Comparison of ENCODE assay signal across 3 cellular contexts in the genomic region with DNA sequence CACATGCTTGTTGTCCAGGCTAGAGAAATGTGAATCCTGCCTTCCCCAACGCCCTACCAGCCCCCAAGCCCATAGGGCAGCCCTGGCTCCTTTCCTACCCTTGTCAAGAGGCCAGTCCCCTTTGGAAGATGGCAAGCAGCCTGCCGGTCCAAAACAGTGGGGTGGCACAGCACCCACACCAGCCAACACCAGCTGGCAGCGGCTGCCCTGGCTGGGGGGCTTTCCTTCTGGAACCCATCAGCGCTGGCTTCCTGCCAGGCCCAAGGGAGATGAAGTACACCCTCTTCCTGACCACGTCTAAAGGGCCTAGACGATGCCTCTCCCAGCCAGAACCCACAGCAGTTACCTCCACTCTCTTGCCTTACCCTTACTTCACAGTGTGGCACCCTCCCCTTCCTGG.
TF ChIP-seq lines count a peak whose summit lies in the region.

No MANE protein-coding gene starts in this region.

TF ChIP-seq in SK-N-SH, 30 proteins besides CTCF, POLR2A, EP300 and RAD21:
- TF ChIP-seq, protein P1, sequence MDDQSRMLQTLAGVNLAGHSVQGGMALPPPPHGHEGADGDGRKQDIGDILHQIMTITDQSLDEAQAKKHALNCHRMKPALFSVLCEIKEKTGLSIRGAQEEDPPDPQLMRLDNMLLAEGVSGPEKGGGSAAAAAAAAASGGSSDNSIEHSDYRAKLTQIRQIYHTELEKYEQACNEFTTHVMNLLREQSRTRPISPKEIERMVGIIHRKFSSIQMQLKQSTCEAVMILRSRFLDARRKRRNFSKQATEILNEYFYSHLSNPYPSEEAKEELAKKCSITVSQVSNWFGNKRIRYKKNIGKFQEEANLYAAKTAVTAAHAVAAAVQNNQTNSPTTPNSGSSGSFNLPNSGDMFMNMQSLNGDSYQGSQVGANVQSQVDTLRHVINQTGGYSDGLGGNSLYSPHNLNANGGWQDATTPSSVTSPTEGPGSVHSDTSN (IDR thresholded peaks at IDR 0.05), result no peak
- TF ChIP-seq FOXJ3 (CRISPR knock-in tag; IDR thresholded peaks at IDR 0.05) (no peak), TAF1 (IDR thresholded peaks at IDR 0.05; ENCODE audit: borderline replicate concordance, low read depth, low read length) (no peak), GATA2 (CRISPR knock-in tag; IDR thresholded peaks at IDR 0.05) (no peak), FOSL2 (IDR thresholded peaks at IDR 0.05; ENCODE audit: borderline replicate concordance, low read depth) (no peak), FOXM1 (IDR thresholded peaks at IDR 0.05; ENCODE audit: low read depth) (no peak), CHD2 (IDR thresholded peaks at IDR 0.05; ENCODE audit: low read length, partially characterized antibody) (no peak)
- TF ChIP-seq, protein P2, sequence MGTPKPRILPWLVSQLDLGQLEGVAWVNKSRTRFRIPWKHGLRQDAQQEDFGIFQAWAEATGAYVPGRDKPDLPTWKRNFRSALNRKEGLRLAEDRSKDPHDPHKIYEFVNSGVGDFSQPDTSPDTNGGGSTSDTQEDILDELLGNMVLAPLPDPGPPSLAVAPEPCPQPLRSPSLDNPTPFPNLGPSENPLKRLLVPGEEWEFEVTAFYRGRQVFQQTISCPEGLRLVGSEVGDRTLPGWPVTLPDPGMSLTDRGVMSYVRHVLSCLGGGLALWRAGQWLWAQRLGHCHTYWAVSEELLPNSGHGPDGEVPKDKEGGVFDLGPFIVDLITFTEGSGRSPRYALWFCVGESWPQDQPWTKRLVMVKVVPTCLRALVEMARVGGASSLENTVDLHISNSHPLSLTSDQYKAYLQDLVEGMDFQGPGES (IDR thresholded peaks at IDR 0.05; ENCODE audit: low read depth, low read length), result no peak
- TF ChIP-seq, protein P3, sequence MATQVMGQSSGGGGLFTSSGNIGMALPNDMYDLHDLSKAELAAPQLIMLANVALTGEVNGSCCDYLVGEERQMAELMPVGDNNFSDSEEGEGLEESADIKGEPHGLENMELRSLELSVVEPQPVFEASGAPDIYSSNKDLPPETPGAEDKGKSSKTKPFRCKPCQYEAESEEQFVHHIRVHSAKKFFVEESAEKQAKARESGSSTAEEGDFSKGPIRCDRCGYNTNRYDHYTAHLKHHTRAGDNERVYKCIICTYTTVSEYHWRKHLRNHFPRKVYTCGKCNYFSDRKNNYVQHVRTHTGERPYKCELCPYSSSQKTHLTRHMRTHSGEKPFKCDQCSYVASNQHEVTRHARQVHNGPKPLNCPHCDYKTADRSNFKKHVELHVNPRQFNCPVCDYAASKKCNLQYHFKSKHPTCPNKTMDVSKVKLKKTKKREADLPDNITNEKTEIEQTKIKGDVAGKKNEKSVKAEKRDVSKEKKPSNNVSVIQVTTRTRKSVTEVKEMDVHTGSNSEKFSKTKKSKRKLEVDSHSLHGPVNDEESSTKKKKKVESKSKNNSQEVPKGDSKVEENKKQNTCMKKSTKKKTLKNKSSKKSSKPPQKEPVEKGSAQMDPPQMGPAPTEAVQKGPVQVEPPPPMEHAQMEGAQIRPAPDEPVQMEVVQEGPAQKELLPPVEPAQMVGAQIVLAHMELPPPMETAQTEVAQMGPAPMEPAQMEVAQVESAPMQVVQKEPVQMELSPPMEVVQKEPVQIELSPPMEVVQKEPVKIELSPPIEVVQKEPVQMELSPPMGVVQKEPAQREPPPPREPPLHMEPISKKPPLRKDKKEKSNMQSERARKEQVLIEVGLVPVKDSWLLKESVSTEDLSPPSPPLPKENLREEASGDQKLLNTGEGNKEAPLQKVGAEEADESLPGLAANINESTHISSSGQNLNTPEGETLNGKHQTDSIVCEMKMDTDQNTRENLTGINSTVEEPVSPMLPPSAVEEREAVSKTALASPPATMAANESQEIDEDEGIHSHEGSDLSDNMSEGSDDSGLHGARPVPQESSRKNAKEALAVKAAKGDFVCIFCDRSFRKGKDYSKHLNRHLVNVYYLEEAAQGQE (IDR thresholded peaks at IDR 0.05; ENCODE audit: low read depth, low read length), result no peak
TF ChIP-seq in SK-N-SH: peak in this region for 0.

TF ChIP-seq in SK-N-SH treated with all-trans-retinoic acid at 6 μM for 48 hours, 23 proteins besides CTCF, POLR2A, EP300 and RAD21:
- TF ChIP-seq, protein P4, sequence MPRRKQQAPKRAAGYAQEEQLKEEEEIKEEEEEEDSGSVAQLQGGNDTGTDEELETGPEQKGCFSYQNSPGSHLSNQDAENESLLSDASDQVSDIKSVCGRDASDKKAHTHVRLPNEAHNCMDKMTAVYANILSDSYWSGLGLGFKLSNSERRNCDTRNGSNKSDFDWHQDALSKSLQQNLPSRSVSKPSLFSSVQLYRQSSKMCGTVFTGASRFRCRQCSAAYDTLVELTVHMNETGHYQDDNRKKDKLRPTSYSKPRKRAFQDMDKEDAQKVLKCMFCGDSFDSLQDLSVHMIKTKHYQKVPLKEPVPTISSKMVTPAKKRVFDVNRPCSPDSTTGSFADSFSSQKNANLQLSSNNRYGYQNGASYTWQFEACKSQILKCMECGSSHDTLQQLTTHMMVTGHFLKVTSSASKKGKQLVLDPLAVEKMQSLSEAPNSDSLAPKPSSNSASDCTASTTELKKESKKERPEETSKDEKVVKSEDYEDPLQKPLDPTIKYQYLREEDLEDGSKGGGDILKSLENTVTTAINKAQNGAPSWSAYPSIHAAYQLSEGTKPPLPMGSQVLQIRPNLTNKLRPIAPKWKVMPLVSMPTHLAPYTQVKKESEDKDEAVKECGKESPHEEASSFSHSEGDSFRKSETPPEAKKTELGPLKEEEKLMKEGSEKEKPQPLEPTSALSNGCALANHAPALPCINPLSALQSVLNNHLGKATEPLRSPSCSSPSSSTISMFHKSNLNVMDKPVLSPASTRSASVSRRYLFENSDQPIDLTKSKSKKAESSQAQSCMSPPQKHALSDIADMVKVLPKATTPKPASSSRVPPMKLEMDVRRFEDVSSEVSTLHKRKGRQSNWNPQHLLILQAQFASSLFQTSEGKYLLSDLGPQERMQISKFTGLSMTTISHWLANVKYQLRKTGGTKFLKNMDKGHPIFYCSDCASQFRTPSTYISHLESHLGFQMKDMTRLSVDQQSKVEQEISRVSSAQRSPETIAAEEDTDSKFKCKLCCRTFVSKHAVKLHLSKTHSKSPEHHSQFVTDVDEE (CRISPR knock-in tag; IDR thresholded peaks at IDR 0.05), result no peak
- TF ChIP-seq TCF4 (CRISPR knock-in tag; IDR thresholded peaks at IDR 0.05; ENCODE audit: borderline replicate concordance), result no peak
- no peak for TF ChIP-seq ZNF70 (CRISPR knock-in tag; IDR thresholded peaks at IDR 0.05)
- no peak for TF ChIP-seq BACH2 (CRISPR knock-in tag; IDR thresholded peaks at IDR 0.05; ENCODE audit: borderline replicate concordance)
- no peak for TF ChIP-seq ISL1 (CRISPR knock-in tag; IDR thresholded peaks at IDR 0.05)
- TF ChIP-seq CSDC2 (CRISPR knock-in tag; IDR thresholded peaks at IDR 0.05), result no peak
- TF ChIP-seq TOX (CRISPR knock-in tag; IDR thresholded peaks at IDR 0.05; ENCODE audit: borderline replicate concordance), result no peak
- TF ChIP-seq, protein P5, sequence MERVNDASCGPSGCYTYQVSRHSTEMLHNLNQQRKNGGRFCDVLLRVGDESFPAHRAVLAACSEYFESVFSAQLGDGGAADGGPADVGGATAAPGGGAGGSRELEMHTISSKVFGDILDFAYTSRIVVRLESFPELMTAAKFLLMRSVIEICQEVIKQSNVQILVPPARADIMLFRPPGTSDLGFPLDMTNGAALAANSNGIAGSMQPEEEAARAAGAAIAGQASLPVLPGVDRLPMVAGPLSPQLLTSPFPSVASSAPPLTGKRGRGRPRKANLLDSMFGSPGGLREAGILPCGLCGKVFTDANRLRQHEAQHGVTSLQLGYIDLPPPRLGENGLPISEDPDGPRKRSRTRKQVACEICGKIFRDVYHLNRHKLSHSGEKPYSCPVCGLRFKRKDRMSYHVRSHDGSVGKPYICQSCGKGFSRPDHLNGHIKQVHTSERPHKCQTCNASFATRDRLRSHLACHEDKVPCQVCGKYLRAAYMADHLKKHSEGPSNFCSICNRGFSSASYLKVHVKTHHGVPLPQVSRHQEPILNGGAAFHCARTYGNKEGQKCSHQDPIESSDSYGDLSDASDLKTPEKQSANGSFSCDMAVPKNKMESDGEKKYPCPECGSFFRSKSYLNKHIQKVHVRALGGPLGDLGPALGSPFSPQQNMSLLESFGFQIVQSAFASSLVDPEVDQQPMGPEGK (CRISPR knock-in tag; IDR thresholded peaks at IDR 0.05; ENCODE audit: borderline replicate concordance), result no peak
- TF ChIP-seq, protein P6, sequence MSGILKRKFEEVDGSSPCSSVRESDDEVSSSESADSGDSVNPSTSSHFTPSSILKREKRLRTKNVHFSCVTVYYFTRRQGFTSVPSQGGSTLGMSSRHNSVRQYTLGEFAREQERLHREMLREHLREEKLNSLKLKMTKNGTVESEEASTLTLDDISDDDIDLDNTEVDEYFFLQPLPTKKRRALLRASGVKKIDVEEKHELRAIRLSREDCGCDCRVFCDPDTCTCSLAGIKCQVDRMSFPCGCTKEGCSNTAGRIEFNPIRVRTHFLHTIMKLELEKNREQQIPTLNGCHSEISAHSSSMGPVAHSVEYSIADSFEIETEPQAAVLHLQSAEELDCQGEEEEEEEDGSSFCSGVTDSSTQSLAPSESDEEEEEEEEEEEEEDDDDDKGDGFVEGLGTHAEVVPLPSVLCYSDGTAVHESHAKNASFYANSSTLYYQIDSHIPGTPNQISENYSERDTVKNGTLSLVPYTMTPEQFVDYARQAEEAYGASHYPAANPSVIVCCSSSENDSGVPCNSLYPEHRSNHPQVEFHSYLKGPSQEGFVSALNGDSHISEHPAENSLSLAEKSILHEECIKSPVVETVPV (CRISPR knock-in tag; IDR thresholded peaks at IDR 0.05), result no peak
TF ChIP-seq in SK-N-SH treated with all-trans-retinoic acid at 6 μM for 48 hours: peak in this region for 0.

TF ChIP-seq in H1, 55 proteins besides CTCF, POLR2A, EP300 and RAD21:
- TF ChIP-seq BCL11A (IDR thresholded peaks at IDR 0.05; ENCODE audit: low read depth in 2 of 2, low read length in 2 of 2) (no peak), CHD2 (IDR thresholded peaks at IDR 0.05; ENCODE audit: low read length) (no peak), ASH2L (IDR thresholded peaks at IDR 0.05; ENCODE audit: low read length) (no peak), SIX5 (IDR thresholded peaks at IDR 0.05; ENCODE audit: low read depth, low read length) (no peak)
